In genomic region chr5:115810776-115811175, GRCh38 we compare ENCODE assay signal across 23 cellular contexts. TPM values are rescaled to one million over a fixed set of nuclear protein-coding genes. Genes with fewer than 3 reads are reported as not detected.
DNase-seq lines count a peak whose midpoint lies in the region; ATAC-seq, FAIRE-seq and TF ChIP-seq lines count a peak whose summit lies in the region.
"Had no signal": no experiment of that assay in that cellular context is flagged by ENCODE, and none has a peak within 500 bp of the region (broad histone marks: within the 10 kb centered on the region; RNA-seq: fewer than 3 reads in every experiment).

No MANE protein-coding gene starts in this region.

- POLR2A ChIA-PET in BJ (lab: Charles Lee), result no interaction called here
- POLR2A ChIA-PET in activated CD4-positive, alpha-beta T cell treated with anti-CD3 and anti-CD28 coated beads for 36 hours (lab: Charles Lee), result no interaction called here

- H3K27me3 Mint-ChIP-seq in nephron (ENCODE audit: low read depth), result peaks cover 17% of the 10 kb centered on the region
- peaks cover 46% of the 10 kb centered on the region for H3K27me3 Mint-ChIP-seq in activated CD4-positive, alpha-beta T cell treated with anti-CD3 and anti-CD28 coated beads for 36 hours

- H3K36me3 ChIP-seq in BJ (ENCODE audit: control insufficient read depth, insufficient read depth, low read length) (no peaks in the 10 kb centered on the region), H7 (replicated peaks; ENCODE audit: control insufficient read depth, insufficient read depth, low read length) (no peaks in the 10 kb centered on the region)
- H3K36me3 ChIP-seq: esophagus squamous epithelium, neutrophil had no signal

- H3K9me3 Mint-ChIP-seq in nephron, result no peaks in the 10 kb centered on the region
- H3K9me3 Mint-ChIP-seq in activated CD4-positive, alpha-beta T cell treated with anti-CD3 and anti-CD28 coated beads for 36 hours (ENCODE audit: low read depth), result no peaks in the 10 kb centered on the region
- H3K9me3 Mint-ChIP-seq: activated naive CD8-positive, alpha-beta T cell treated with anti-CD3 and anti-CD28 coated beads, Interleukin-2, amount 50 U/mL, for 24 hours; T-cell had no signal

- intact Hi-C loops in activated CD4-positive, alpha-beta T cell treated with anti-CD3 and anti-CD28 coated beads for 36 hours (cut with DNase I, micrococcal nuclease), result loop anchor here in 1 of 2 experiments (10.0 kb wide), 1 partner anchor 764 kb away; the partner anchor contains the start of gene SEMA6A

- CTCF ChIA-PET in BJ (lab: Yijun Ruan, JAX), result interaction anchor here (1.5 kb wide), 2 partner anchors 10 to 176 kb away, joined by 3 to 5 read pairs; no protein-coding TSS in a partner anchor
- CTCF ChIA-PET in activated CD4-positive, alpha-beta T cell treated with anti-CD3 and anti-CD28 coated beads for 36 hours (lab: Charles Lee), result interaction anchor here (0.7 kb wide), 2 partner anchors 29 to 271 kb away, joined by 4 to 5 read pairs; no protein-coding TSS in a partner anchor

- H3K27me3 ChIP-seq in BJ (ENCODE audit: control insufficient read depth, insufficient read depth, low read length) (peaks cover 6% of the 10 kb centered on the region), H7 (ENCODE audit: control insufficient read depth, insufficient read depth, low read length) (peaks cover 22% of the 10 kb centered on the region)

- TF ChIP-seq CTCF in BJ (IDR thresholded peaks at IDR 0.05; ENCODE audit: insufficient read depth, low read depth, low read length) (no peak), nephron (IDR thresholded peaks at IDR 0.05; ENCODE audit: unreplicated experiment in 3 of 3) (no peak)

- peaks cover 47% of the 10 kb centered on the region for H3K36me3 Mint-ChIP-seq in nephron (ENCODE audit: low read depth)
- H3K36me3 Mint-ChIP-seq in activated CD4-positive, alpha-beta T cell treated with anti-CD3 and anti-CD28 coated beads for 36 hours (ENCODE audit: low read depth), result no peaks in the 10 kb centered on the region
- H3K36me3 Mint-ChIP-seq: T-cell had no signal

- H3K4me1 Mint-ChIP-seq in nephron, result peaks cover 52% of the 10 kb centered on the region
- H3K4me1 Mint-ChIP-seq in activated CD4-positive, alpha-beta T cell treated with anti-CD3 and anti-CD28 coated beads for 36 hours, result peaks cover 19% of the 10 kb centered on the region

- peak; percentile 44 for DNase-seq in BJ (ENCODE audit: low read depth)
- peak; percentile 10 for DNase-seq in RPMI7951 (ENCODE audit: low read depth)
- no peak for DNase-seq in NCI-H446 (lab: John Stamatoyannopoulos, UW)
- no peak for DNase-seq in activated CD4-positive, alpha-beta T cell treated with anti-CD3 and anti-CD28 coated beads for 36 hours
- DNase-seq in activated gamma-delta T cell treated with Interleukin-2 at 50 U/mL for 16 hours, result no peak
- no peak for DNase-seq in H7
- DNase-seq: activated CD4-positive, alpha-beta T cell treated with anti-CD3 and anti-CD28 coated beads for 48 hours; activated naive CD8-positive, alpha-beta T cell treated with anti-CD3 and anti-CD28 coated beads, Interleukin-2, amount 50 U/mL, for 24 hours; central memory CD4-positive, alpha-beta T cell; esophagus squamous epithelium; GF-D8; GOT3; KBM-7; left ventricle myocardium superior; Right ventricle myocardium superior; stimulated activated CD8-positive, alpha-beta memory T cell treated with anti-CD3 and anti-CD28 coated beads, Interleukin-4, amount 100 ng/mL, for 48 hours; T-cell had no signal

- peak; percentile 74 for FAIRE-seq in endometrium (lab: Jason Lieb, UNC)
- FAIRE-seq: A549, GM12878 had no signal

- peak overlapping the region; percentile 53 to 65 (median 57) for H3K27ac Mint-ChIP-seq in nephron
- no peak overlapping the region for H3K27ac Mint-ChIP-seq in activated CD4-positive, alpha-beta T cell treated with anti-CD3 and anti-CD28 coated beads for 36 hours
- H3K27ac Mint-ChIP-seq: activated naive CD8-positive, alpha-beta T cell treated with anti-CD3 and anti-CD28 coated beads, Interleukin-2, amount 50 U/mL, for 24 hours; CD14-positive monocyte; T-cell had no signal

- peak overlapping the region in 1 of 3 experiments; percentile 7 for H3K4me3 Mint-ChIP-seq in nephron
- no peak overlapping the region for H3K4me3 Mint-ChIP-seq in activated CD4-positive, alpha-beta T cell treated with anti-CD3 and anti-CD28 coated beads for 36 hours
- H3K4me3 Mint-ChIP-seq: activated naive CD8-positive, alpha-beta T cell treated with anti-CD3 and anti-CD28 coated beads, Interleukin-2, amount 50 U/mL, for 24 hours; CD14-positive monocyte; T-cell had no signal

- ATAC-seq in activated CD4-positive, alpha-beta T cell treated with anti-CD3 and anti-CD28 coated beads for 36 hours, result no peak
- ATAC-seq: A549; activated naive CD8-positive, alpha-beta T cell treated with anti-CD3 and anti-CD28 coated beads, Interleukin-2, amount 50 U/mL, for 24 hours; GM12878; left ventricle myocardium superior; T-cell had no signal

- no peak overlapping the region for H3K4me3 ChIP-seq in BJ (ENCODE audit: low read depth, low read length)
- H3K4me3 ChIP-seq in H7 (ENCODE audit: insufficient read depth, low read depth, low read length), result no peak overlapping the region
- H3K4me3 ChIP-seq: A549, esophagus squamous epithelium, GM12878 had no signal

RNA-seq across cellular contexts. Expression of gene CDO1, which starts 5.7 kb away (rescaled TPM):
- polyA plus RNA-seq in BJ (2011; rRNA removed), result 1.8 and 2.0 TPM in 2 replicates
- polyA minus RNA-seq in BJ (2011; rRNA and poly(A)+ RNA removed), result 1.4 and 1.8 TPM in 2 replicates
- total RNA-seq in RPMI7951 (2014; rRNA removed; shearing (Covaris generic)), result 1.9 and 2.6 TPM in 2 replicates
- under 1 TPM; 0.16 to 0.55 TPM for total RNA-seq in activated CD4-positive, alpha-beta T cell treated with anti-CD3 and anti-CD28 coated beads for 36 hours
- 9.2 and 9.9 TPM in 2 replicates for total RNA-seq in H7 (2014; rRNA removed; shearing (Covaris generic))
- total RNA-seq: GM12878 had no signal
- polyA plus RNA-seq: A549, CD14-positive monocyte had no signal

RNA-seq across cellular contexts. Expression of gene ATG12, which starts 30.6 kb away (rescaled TPM):
- polyA plus RNA-seq in BJ (2011; rRNA removed), result 34.6 and 71.1 TPM in 2 replicates
- polyA minus RNA-seq in BJ (2011; rRNA and poly(A)+ RNA removed), result 16.0 and 16.9 TPM in 2 replicates
- 58.7 and 64.4 TPM in 2 replicates for total RNA-seq in RPMI7951 (2014; rRNA removed; shearing (Covaris generic))
- total RNA-seq in activated CD4-positive, alpha-beta T cell treated with anti-CD3 and anti-CD28 coated beads for 36 hours, result 10 to 100 TPM; 44.8 to 45.0 TPM
- 53.9 and 69.2 TPM in 2 replicates for total RNA-seq in H7 (2014; rRNA removed; shearing (Covaris generic))

RNA-seq across cellular contexts. Expression of gene AP3S1, which starts 31.0 kb away (rescaled TPM):
- 27.6 and 77.0 TPM in 2 replicates for polyA plus RNA-seq in BJ (2011; rRNA removed)
- polyA minus RNA-seq in BJ (2011; rRNA and poly(A)+ RNA removed), result 10.7 and 11.1 TPM in 2 replicates
- 132 and 135 TPM in 2 replicates for total RNA-seq in RPMI7951 (2014; rRNA removed; shearing (Covaris generic))
- total RNA-seq in activated CD4-positive, alpha-beta T cell treated with anti-CD3 and anti-CD28 coated beads for 36 hours, result 10 to 100 TPM; 84.5 to 91.6 TPM
- 40.6 and 59.3 TPM in 2 replicates for total RNA-seq in H7 (2014; rRNA removed; shearing (Covaris generic))

Comparison
In these comparisons a context has a peak if more than half of its experiments do, and no peak if none do; other contexts are left out.
1. DNase-seq: peak in BJ (single experiment) and RPMI7951 (single experiment); none in NCI-H446 (0 of 2), activated CD4-positive, alpha-beta T cell treated with anti-CD3 and anti-CD28 coated beads for 36 hours (single experiment), activated gamma-delta T cell treated with Interleukin-2 at 50 U/mL for 16 hours (single experiment) and H7 (single experiment).